In genomic region chr2:218884519-218884918, GRCh38 we compare ENCODE assay signal across 15 cellular contexts. TPM values are rescaled to one million over a fixed set of nuclear protein-coding genes. Genes with fewer than 3 reads are reported as not detected.
DNase-seq lines count a peak whose midpoint lies in the region; ATAC-seq and TF ChIP-seq lines count a peak whose summit lies in the region.
"Had no signal": no experiment of that assay in that cellular context is flagged by ENCODE, and none has a peak within 500 bp of the region (broad histone marks: within the 10 kb centered on the region; RNA-seq: fewer than 3 reads in every experiment).

No MANE protein-coding gene starts in this region.

- no peak overlapping the region for H4K91ac ChIP-seq in trophoblast cell (ENCODE audit: low read depth, low read length)

- H3K27ac ChIP-seq in CD4-positive, CD25-positive, alpha-beta regulatory T cell (ENCODE audit: insufficient read depth, low read length, poor library complexity, severe bottlenecking) = peak overlapping the region; percentile 24
- H3K27ac ChIP-seq in trophoblast cell (ENCODE audit: low read depth, low read length) (no peak overlapping the region), upper lobe of left lung (no peak overlapping the region)
- H3K27ac ChIP-seq: hepatocyte had no signal

- H3K27me3 Mint-ChIP-seq in CD4-positive, CD25-positive, alpha-beta regulatory T cell = no peaks in the 10 kb centered on the region
- H3K27me3 Mint-ChIP-seq in activated naive CD8-positive, alpha-beta T cell = peaks cover 2% of the 10 kb centered on the region
- peaks cover 0 to 4% (median 0%) of the 10 kb centered on the region in 5 donors for H3K27me3 Mint-ChIP-seq in naive thymus-derived CD8-positive, alpha-beta T cell

- H2AFZ ChIP-seq in trophoblast cell (ENCODE audit: insufficient read depth, low read length, poor library complexity) = no peak overlapping the region

- no peaks in the 10 kb centered on the region for H3K36me3 Mint-ChIP-seq in CD4-positive, CD25-positive, alpha-beta regulatory T cell
- no peaks in the 10 kb centered on the region for H3K36me3 Mint-ChIP-seq in activated naive CD8-positive, alpha-beta T cell
- H3K36me3 Mint-ChIP-seq in naive thymus-derived CD8-positive, alpha-beta T cell = no peaks in the 10 kb centered on the region
- H3K36me3 Mint-ChIP-seq: activated naive CD4-positive, alpha-beta T cell treated with anti-CD3 and anti-CD28 coated beads, Interleukin-2, amount 10 ng/mL, durations not matched to agents 7 days and 5 days had no signal

- H3K4me2 ChIP-seq in trophoblast cell (ENCODE audit: low read length) = no peak overlapping the region

- H3K4me1 Mint-ChIP-seq in CD4-positive, CD25-positive, alpha-beta regulatory T cell = peaks cover 8 to 56% (median 34%) of the 10 kb centered on the region in 4 donors
- peaks cover 46% of the 10 kb centered on the region for H3K4me1 Mint-ChIP-seq in activated naive CD8-positive, alpha-beta T cell (ENCODE audit: low read depth)
- H3K4me1 Mint-ChIP-seq in naive thymus-derived CD8-positive, alpha-beta T cell = peaks cover 29 to 61% (median 49%) of the 10 kb centered on the region in 4 donors

- no peak for TF ChIP-seq EP300 in upper lobe of left lung (IDR thresholded peaks at IDR 0.05)

- H3K4me3 ChIP-seq in CD4-positive, CD25-positive, alpha-beta regulatory T cell (ENCODE audit: low read depth, low read length) = no peak overlapping the region
- peak overlapping the region; percentile 58 for H3K4me3 ChIP-seq in GM12864 (ENCODE audit: low read depth, low read length)
- no peak overlapping the region for H3K4me3 ChIP-seq in trophoblast cell (ENCODE audit: low read depth, low read length)
- H3K4me3 ChIP-seq in upper lobe of left lung = no peak overlapping the region

- H3K27ac Mint-ChIP-seq in CD4-positive, CD25-positive, alpha-beta regulatory T cell = peak overlapping the region; percentile 82 to 92 (median 83)
- H3K27ac Mint-ChIP-seq in activated naive CD8-positive, alpha-beta T cell = no peak overlapping the region
- H3K27ac Mint-ChIP-seq in naive thymus-derived CD8-positive, alpha-beta T cell = peak overlapping the region in 5 of 10 donors; percentile 50 to 89 (median 67)
- H3K27ac Mint-ChIP-seq: activated naive CD4-positive, alpha-beta T cell treated with anti-CD3 and anti-CD28 coated beads, Interleukin-2, amount 10 ng/mL, durations not matched to agents 7 days and 5 days had no signal

- H3K9ac ChIP-seq in trophoblast cell (ENCODE audit: low read length) = no peak overlapping the region

- no CpG with 5 or more reads among the region's 2 CpGs for WGBS in trophoblast cell (ENCODE audit: extremely low coverage, insufficient coverage, insufficient read length)
- WGBS in upper lobe of left lung, 2 donors = 53 to 73% methylated on average over 2 of the region's 2 CpGs

- H2BK120ac ChIP-seq in trophoblast cell (ENCODE audit: insufficient read depth, low read length, poor library complexity) = no peak overlapping the region

- POLR2A ChIA-PET in naive thymus-derived CD8-positive, alpha-beta T cell (lab: Charles Lee) = interaction anchor here (0.5 to 13.6 kb wide), 3 partner anchors 11 to 481 kb away, joined by 3 to 331 read pairs (median 5); no protein-coding TSS in a partner anchor

- no peaks in the 10 kb centered on the region for H3K9me3 Mint-ChIP-seq in CD4-positive, CD25-positive, alpha-beta regulatory T cell
- H3K9me3 Mint-ChIP-seq in activated naive CD8-positive, alpha-beta T cell (ENCODE audit: low read depth) = no peaks in the 10 kb centered on the region
- no peaks in the 10 kb centered on the region for H3K9me3 Mint-ChIP-seq in naive thymus-derived CD8-positive, alpha-beta T cell
- H3K9me3 Mint-ChIP-seq: activated naive CD4-positive, alpha-beta T cell treated with anti-CD3 and anti-CD28 coated beads, Interleukin-2, amount 10 ng/mL, durations not matched to agents 7 days and 5 days had no signal

- H3K4ac ChIP-seq in trophoblast cell (ENCODE audit: low read depth, low read length) = no peak overlapping the region

- H3K23ac ChIP-seq in trophoblast cell (ENCODE audit: low read length) = no peak overlapping the region

- H4K12ac ChIP-seq in trophoblast cell (ENCODE audit: low read depth, low read length) = no peak overlapping the region

- no peak overlapping the region for H4K8ac ChIP-seq in trophoblast cell (ENCODE audit: low read depth, low read length)

- no peak overlapping the region for H3K18ac ChIP-seq in trophoblast cell (ENCODE audit: low read length)

- no peak overlapping the region for H3K14ac ChIP-seq in trophoblast cell (ENCODE audit: low read length)

- H3K79me1 ChIP-seq in trophoblast cell (ENCODE audit: low read length) = no peaks in the 10 kb centered on the region

- no peaks in the 10 kb centered on the region for H3K79me2 ChIP-seq in trophoblast cell (ENCODE audit: control insufficient read depth, insufficient read depth, low read length, poor library complexity)
- H3K79me2 ChIP-seq: hepatocyte had no signal

- TF ChIP-seq POLR2A in upper lobe of left lung (IDR thresholded peaks at IDR 0.05) = no peak

- H3K4me1 ChIP-seq in CD4-positive, CD25-positive, alpha-beta regulatory T cell (ENCODE audit: control insufficient read depth, insufficient read depth, low read length, poor library complexity, severe bottlenecking) = peaks cover 59% of the 10 kb centered on the region
- H3K4me1 ChIP-seq in trophoblast cell (ENCODE audit: control insufficient read depth in 1 of 2, insufficient read depth in 2 of 2, low read length in 2 of 2) (peaks cover 9 to 10% of the 10 kb centered on the region in 2 experiments), upper lobe of left lung (peaks cover 18 to 32% (median 24%) of the 10 kb centered on the region in 4 donors)

- no peak overlapping the region for H2AK5ac ChIP-seq in trophoblast cell (ENCODE audit: low read length)

- DNase-seq in CD4-positive, CD25-positive, alpha-beta regulatory T cell = no peak
- no peak for DNase-seq in GM12864 (ENCODE audit: low read depth)
- peak in 1 of 10 donors; percentile 45 for DNase-seq in naive thymus-derived CD8-positive, alpha-beta T cell
- DNase-seq in trophoblast cell = no peak
- no peak for DNase-seq in ecto neural progenitor cell (ENCODE audit: low spot score)
- no peak for DNase-seq in upper lobe of left lung
- DNase-seq: activated naive CD4-positive, alpha-beta T cell treated with anti-CD3 and anti-CD28 coated beads, Interleukin-2, amount 10 ng/mL, durations not matched to agents 7 days and 5 days; effector CD8-positive, alpha-beta T cell; IMR-90; left cardiac atrium; NCI-H774 had no signal

- no peak overlapping the region for H2BK5ac ChIP-seq in trophoblast cell (ENCODE audit: low read depth, low read length, poor library complexity)

- TF ChIP-seq CTCF in GM12864 (IDR thresholded peaks at IDR 0.05; ENCODE audit: low read depth, low read length, missing control alignments) (no peak), upper lobe of left lung (IDR thresholded peaks at IDR 0.05) (no peak)

- no peaks in the 10 kb centered on the region for H3K27me3 ChIP-seq in CD4-positive, CD25-positive, alpha-beta regulatory T cell (ENCODE audit: control insufficient read depth, insufficient read depth, low read length)
- H3K27me3 ChIP-seq in trophoblast cell (ENCODE audit: insufficient read depth, low read length) (peaks cover 66% of the 10 kb centered on the region), upper lobe of left lung (peaks cover 0 to 38% (median 14%) of the 10 kb centered on the region in 4 donors)

- H3K9me3 ChIP-seq in CD4-positive, CD25-positive, alpha-beta regulatory T cell (ENCODE audit: control insufficient read depth in 2 of 2, low read length in 2 of 2) = no peaks in the 10 kb centered on the region
- peaks cover 10% of the 10 kb centered on the region for H3K9me3 ChIP-seq in trophoblast cell (ENCODE audit: insufficient read depth, low read depth, low read length)
- no peaks in the 10 kb centered on the region for H3K9me3 ChIP-seq in upper lobe of left lung
- H3K9me3 ChIP-seq: Peyer's patch had no signal

- ATAC-seq in CD4-positive, CD25-positive, alpha-beta regulatory T cell (ENCODE audit: low read depth in 2 of 2) = no peak
- no peak for ATAC-seq in naive thymus-derived CD8-positive, alpha-beta T cell
- ATAC-seq in upper lobe of left lung (ENCODE audit: low FRiP score in 2 of 2) = no peak

- peaks cover 6% of the 10 kb centered on the region for H3K36me3 ChIP-seq in CD4-positive, CD25-positive, alpha-beta regulatory T cell (ENCODE audit: control insufficient read depth, insufficient read depth, low read length)
- no peaks in the 10 kb centered on the region for H3K36me3 ChIP-seq in trophoblast cell (ENCODE audit: control insufficient read depth in 1 of 2, insufficient read depth in 2 of 2, low read length in 2 of 2)
- no peaks in the 10 kb centered on the region for H3K36me3 ChIP-seq in upper lobe of left lung
- H3K36me3 ChIP-seq: Peyer's patch had no signal

- no peak overlapping the region for H2BK12ac ChIP-seq in trophoblast cell (ENCODE audit: low read length)

- H3K4me3 Mint-ChIP-seq in CD4-positive, CD25-positive, alpha-beta regulatory T cell = peak overlapping the region; percentile 69 to 75 (median 73)
- H3K4me3 Mint-ChIP-seq in activated naive CD8-positive, alpha-beta T cell = peak overlapping the region; percentile 74
- peak overlapping the region; percentile 16 to 83 (median 66) for H3K4me3 Mint-ChIP-seq in naive thymus-derived CD8-positive, alpha-beta T cell
- H3K4me3 Mint-ChIP-seq: activated naive CD4-positive, alpha-beta T cell treated with anti-CD3 and anti-CD28 coated beads, Interleukin-2, amount 10 ng/mL, durations not matched to agents 7 days and 5 days had no signal

RNA-seq across cellular contexts. Expression of gene WNT10A, which starts 3.9 kb away (rescaled TPM):
- total RNA-seq in CD4-positive, CD25-positive, alpha-beta regulatory T cell = 10.8 TPM
- 10 to 100 TPM in 1 of 4 donors, 1 to 10 TPM in 3; 6.3 to 11.0 (median 8.8) TPM for polyA plus RNA-seq in CD4-positive, CD25-positive, alpha-beta regulatory T cell
- 1 to 10 TPM; 1.7 to 1.8 TPM for total RNA-seq in naive thymus-derived CD8-positive, alpha-beta T cell
- 1 to 10 TPM in 2 of 3 donors, under 1 TPM in 1; 0.53 to 1.2 (median 1.1) TPM for polyA plus RNA-seq in naive thymus-derived CD8-positive, alpha-beta T cell
- 0.15 and 0.22 TPM in 2 replicates for polyA plus RNA-seq in trophoblast cell (2013)
- 1 to 10 TPM in 1 of 6 donors, under 1 TPM in 3, not detected in 2; 0.15 to 1.0 (median 0.55) TPM for total RNA-seq in upper lobe of left lung
- total RNA-seq: cardiac septum, IMR-90 had no signal
- polyA plus RNA-seq: IMR-90 had no signal

RNA-seq across cellular contexts. Expression of gene WNT6, which starts 24.9 kb away (rescaled TPM):
- total RNA-seq in CD4-positive, CD25-positive, alpha-beta regulatory T cell = not detected
- not detected for polyA plus RNA-seq in CD4-positive, CD25-positive, alpha-beta regulatory T cell
- total RNA-seq in naive thymus-derived CD8-positive, alpha-beta T cell = not detected
- polyA plus RNA-seq in naive thymus-derived CD8-positive, alpha-beta T cell = under 1 TPM in 1 of 3 donors, not detected in 2; 0.08 TPM
- 22.5 and 23.5 TPM in 2 replicates for polyA plus RNA-seq in trophoblast cell (2013)
- total RNA-seq in upper lobe of left lung = 1 to 10 TPM in 1 of 6 donors, under 1 TPM in 2, not detected in 3; 0.31 to 4.2 (median 0.44) TPM
- total RNA-seq: IMR-90, Peyer's patch had no signal
- polyA plus RNA-seq: IMR-90 had no signal

RNA-seq across cellular contexts. Expression of gene PRKAG3, which starts 52.9 kb away (rescaled TPM):
- not detected for total RNA-seq in CD4-positive, CD25-positive, alpha-beta regulatory T cell
- not detected for polyA plus RNA-seq in CD4-positive, CD25-positive, alpha-beta regulatory T cell
- not detected for total RNA-seq in naive thymus-derived CD8-positive, alpha-beta T cell
- polyA plus RNA-seq in naive thymus-derived CD8-positive, alpha-beta T cell = not detected
- not detected in 2 replicates for polyA plus RNA-seq in trophoblast cell (2013)
- not detected for total RNA-seq in upper lobe of left lung
- total RNA-seq: hepatocyte, IMR-90, Peyer's patch had no signal
- polyA plus RNA-seq: IMR-90 had no signal
